ENCODE assay signal across 24 cellular contexts in the genomic region with DNA sequence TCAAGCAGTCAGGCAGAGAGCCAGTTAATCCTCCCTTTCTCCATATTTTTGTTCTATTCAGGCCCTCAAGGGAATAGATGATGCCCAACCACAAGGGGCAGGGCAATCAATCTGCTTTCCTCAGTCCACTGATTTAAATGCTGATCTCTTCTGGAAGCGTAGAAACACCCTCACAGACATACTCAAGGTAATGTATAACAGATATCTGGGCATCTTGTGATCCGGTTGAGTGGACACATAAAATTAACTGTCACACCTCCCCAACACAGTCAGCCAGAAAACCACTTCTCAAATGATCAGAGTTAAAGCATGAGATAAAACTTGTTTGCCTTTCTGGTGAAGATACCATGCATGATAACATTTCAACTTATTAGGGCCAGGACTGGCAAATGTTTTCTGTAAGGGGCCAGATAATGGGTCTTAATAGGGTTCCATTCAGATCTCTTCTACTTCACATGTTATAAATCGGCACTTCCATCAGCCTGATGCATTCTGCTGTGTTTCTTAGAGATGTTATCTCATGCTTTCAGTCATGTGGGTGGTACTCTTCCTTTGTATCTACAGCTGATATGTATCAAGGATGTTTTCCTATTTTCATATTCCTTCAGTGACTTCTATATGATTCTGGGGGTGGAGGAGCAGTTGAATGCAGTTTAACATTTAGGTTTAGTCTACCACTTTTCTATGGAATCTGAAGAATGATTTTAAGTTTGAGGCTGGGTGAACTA. TPM values are rescaled to one million over a fixed set of nuclear protein-coding genes. Genes with fewer than 3 reads are reported as not detected.
DNase-seq lines count a peak whose midpoint lies in the region; ATAC-seq, FAIRE-seq and TF ChIP-seq lines count a peak whose summit lies in the region.
"Had no signal": no experiment of that assay in that cellular context is flagged by ENCODE, and none has a peak within 500 bp of the region (broad histone marks: within the 10 kb centered on the region; RNA-seq: fewer than 3 reads in every experiment).

No MANE protein-coding gene starts in this region.

- peaks cover 18% of the 10 kb centered on the region for H3K4me1 Mint-ChIP-seq in nephron progenitor cell
- H3K4me1 Mint-ChIP-seq: IgD-negative memory B cell; naive thymus-derived CD4-positive, alpha-beta T cell; stimulated activated naive B cell treated with anti-CD40 and anti-IgM and Interleukin-4, amounts not matched to agents 10 μg/mL and 1 μg/mL and 100 μg/mL, for 72 hours had no signal

- H2BK120ac ChIP-seq in H1 (replicated peaks; ENCODE audit: low read depth, low read length): no peak overlapping the region

- H3K36me3 Mint-ChIP-seq in nephron progenitor cell (ENCODE audit: low read depth): peaks cover 6% of the 10 kb centered on the region
- H3K36me3 Mint-ChIP-seq: IgD-negative memory B cell; naive thymus-derived CD4-positive, alpha-beta T cell; stimulated activated naive B cell treated with anti-CD40 and anti-IgM and Interleukin-4, amounts not matched to agents 10 μg/mL and 1 μg/mL and 100 μg/mL, for 72 hours had no signal

- no peak overlapping the region for H4K5ac ChIP-seq in H1 (ENCODE audit: insufficient read length, low read depth, low read length)

- no peak overlapping the region for H3K9ac ChIP-seq in H1 (replicated peaks in 1 of 4; ENCODE audit: extremely low read depth in 1 of 4, low read depth in 3 of 4, low read length in 3 of 4)
- H3K9ac ChIP-seq: parathyroid adenoma had no signal

- H3K4ac ChIP-seq in H1 (replicated peaks; ENCODE audit: insufficient read length, low read depth, low read length): no peak overlapping the region

- no peak overlapping the region for H4K91ac ChIP-seq in H1 (replicated peaks; ENCODE audit: insufficient read length, low read length)

- no peak overlapping the region for H3K14ac ChIP-seq in H1 (ENCODE audit: insufficient read length)

- no peak for TF ChIP-seq POLR2A in H1 (IDR thresholded peaks at IDR 0.05; ENCODE audit: control extremely low read depth in 1 of 2, low read depth in 2 of 2, low read length in 2 of 2)
- no peak for TF ChIP-seq POLR2A in gastroesophageal sphincter (IDR thresholded peaks at IDR 0.05)

- TF ChIP-seq RAD21 in H1 (IDR thresholded peaks at IDR 0.05 in 1 of 2, conservative IDR thresholded peaks at IDR 0.05 in 1 of 2; ENCODE audit: low read depth in 2 of 2, low read length in 2 of 2): no peak

- no peak overlapping the region for H3K4me3 Mint-ChIP-seq in nephron progenitor cell
- H3K4me3 Mint-ChIP-seq: IgD-negative memory B cell; naive thymus-derived CD4-positive, alpha-beta T cell; stimulated activated naive B cell treated with anti-CD40 and anti-IgM and Interleukin-4, amounts not matched to agents 10 μg/mL and 1 μg/mL and 100 μg/mL, for 72 hours; T-helper 1 cell treated with Interleukin-12 subunit alpha and Interleukin-12 subunit beta and Interleukin-4 antibody, amounts not matched to agents 30 μg/mL and 1 μg/mL, for 36 hours had no signal

- no peak overlapping the region for H2BK20ac ChIP-seq in H1 (ENCODE audit: low read length)

- H3K23ac ChIP-seq in H1 (ENCODE audit: insufficient read length): no peak overlapping the region

- 86% methylated on average over 3 of the region's 3 CpGs; no CpG with 5 or more reads in 1 of the 2 experiments for WGBS in H1 (ENCODE audit: extremely low coverage in 1 of 2, insufficient coverage in 1 of 2, insufficient read length in 1 of 2, insufficient replicate concordance in 2 of 2, low coverage in 1 of 2, low lambda C conversion rate in 2 of 2, missing lambda C conversion rate in 1 of 2), 2 experiments
- WGBS in gastroesophageal sphincter (ENCODE audit: low coverage in 1 of 2), 2 donors: 66 to 90% methylated on average over 3 of the region's 3 CpGs

- H3K36me3 ChIP-seq in H1 (ENCODE audit: control insufficient read depth in 2 of 4, insufficient read depth in 4 of 4, low read length in 3 of 4): no peaks in the 10 kb centered on the region
- no peaks in the 10 kb centered on the region for H3K36me3 ChIP-seq in gastroesophageal sphincter
- H3K36me3 ChIP-seq: thoracic aorta had no signal

- peaks cover 17% of the 10 kb centered on the region for H3K9me3 Mint-ChIP-seq in nephron progenitor cell
- H3K9me3 Mint-ChIP-seq: T-helper 1 cell treated with Interleukin-12 subunit alpha and Interleukin-12 subunit beta and Interleukin-4 antibody, amounts not matched to agents 30 μg/mL and 1 μg/mL, for 36 hours had no signal

- H3K79me2 ChIP-seq in H1 (ENCODE audit: control insufficient read depth in 1 of 2, insufficient read depth in 2 of 2, low read length in 2 of 2): no peaks in the 10 kb centered on the region
- H3K79me2 ChIP-seq: parathyroid adenoma had no signal

- no peak overlapping the region for H4K8ac ChIP-seq in H1 (ENCODE audit: extremely low read depth, insufficient read depth, low read length)

- H3K27ac ChIP-seq in H1 (ENCODE audit: low read depth, low read length) (no peak overlapping the region), gastroesophageal sphincter (no peak overlapping the region)
- H3K27ac ChIP-seq: HL-60, parathyroid adenoma, thoracic aorta had no signal

- no peaks in the 10 kb centered on the region for H3K27me3 ChIP-seq in H1 (replicated peaks in 1 of 4; ENCODE audit: control insufficient read depth in 3 of 4, extremely low read depth in 1 of 4, insufficient read depth in 3 of 4, low read length in 3 of 4)
- H3K27me3 ChIP-seq in gastroesophageal sphincter: no peaks in the 10 kb centered on the region

- peaks cover 3% of the 10 kb centered on the region for H3K27me3 Mint-ChIP-seq in nephron progenitor cell (ENCODE audit: low read depth, poor library complexity)
- H3K27me3 Mint-ChIP-seq: IgD-negative memory B cell; stimulated activated naive B cell treated with anti-CD40 and anti-IgM and Interleukin-4, amounts not matched to agents 10 μg/mL and 1 μg/mL and 100 μg/mL, for 72 hours had no signal

- H2AK5ac ChIP-seq in H1 (ENCODE audit: low read depth, low read length): no peak overlapping the region

- H3K4me1 ChIP-seq in H1 (replicated peaks in 1 of 4; ENCODE audit: control insufficient read depth in 3 of 4, insufficient read depth in 4 of 4, low read length in 3 of 4) (no peaks in the 10 kb centered on the region), gastroesophageal sphincter (no peaks in the 10 kb centered on the region)

- H2AFZ ChIP-seq in H1 (ENCODE audit: low read length): no peak overlapping the region
- H2AFZ ChIP-seq: parathyroid adenoma had no signal

- no peak overlapping the region for H2BK5ac ChIP-seq in H1 (ENCODE audit: low read depth, low read length)

- POLR2A ChIA-PET in H1 (lab: Charles Lee; ENCODE audit: partially characterized antibody): no interaction called here

- H4K20me1 ChIP-seq in H1 (replicated peaks in 1 of 2; ENCODE audit: control insufficient read depth in 1 of 2, insufficient read depth in 2 of 2, low read length in 2 of 2): no peaks in the 10 kb centered on the region

- no peak overlapping the region for H3K4me3 ChIP-seq in H1 (ENCODE audit: extremely low read depth in 1 of 4, insufficient read depth in 2 of 4, low read depth in 3 of 4, low read length in 4 of 4)
- no peak overlapping the region for H3K4me3 ChIP-seq in gastroesophageal sphincter
- H3K4me3 ChIP-seq: thoracic aorta had no signal

- H2BK12ac ChIP-seq in H1 (ENCODE audit: low read depth, low read length): no peak overlapping the region

- no peak overlapping the region for H3K56ac ChIP-seq in H1 (replicated peaks; ENCODE audit: insufficient read length, low read depth, low read length)

- DNase-seq in NCI-H187 (lab: John Stamatoyannopoulos, UW) (peak; percentile 22 to 29), H1 (ENCODE audit: low read depth in 1 of 2, low spot score in 2 of 2) (no peak), nephron progenitor cell (no peak), NCI-H748 treated with DMSO at 0.1 percent for 48 hours (lab: John Stamatoyannopoulos, UW) (no peak), OCI-M1 (lab: John Stamatoyannopoulos, UW) (no peak)
- DNase-seq: activated CD4-positive, alpha-beta T cell treated with anti-CD3 and anti-CD28 coated beads, Interleukin-2, amount 50 U/mL, for 48 hours; amygdala; central memory CD4-positive, alpha-beta T cell; erythroblast; hippocampal formation; islet precursor cell; naive thymus-derived CD4-positive, alpha-beta T cell; NCI-H2081; NCI-H510A treated with DMSO at 0.1 percent for 48 hours; SHP77; stimulated activated naive B cell treated with anti-CD40 and anti-IgM and Interleukin-4, amounts not matched to agents 10 μg/mL and 1 μg/mL and 100 μg/mL, for 72 hours had no signal

- peak; percentile 39 for FAIRE-seq in H1 (lab: Jason Lieb, UNC)

- H3K9me3 ChIP-seq in H1 (ENCODE audit: insufficient read depth in 2 of 2, low read depth in 1 of 2, low read length in 1 of 2): peaks cover 0 to 5% of the 10 kb centered on the region in 2 experiments; a peak in 1 of 4 replicates
- no peaks in the 10 kb centered on the region for H3K9me3 ChIP-seq in gastroesophageal sphincter
- H3K9me3 ChIP-seq: thoracic aorta had no signal

- H3K18ac ChIP-seq in H1 (ENCODE audit: extremely low read depth, low read length): no peak overlapping the region

- CTCF ChIA-PET in H1 (lab: Charles Lee; ENCODE audit: partially characterized antibody): no interaction called here

- peak overlapping the region; percentile 53 for H3K27ac Mint-ChIP-seq in nephron progenitor cell
- H3K27ac Mint-ChIP-seq: IgD-negative memory B cell; naive thymus-derived CD4-positive, alpha-beta T cell; stimulated activated naive B cell treated with anti-CD40 and anti-IgM and Interleukin-4, amounts not matched to agents 10 μg/mL and 1 μg/mL and 100 μg/mL, for 72 hours; T-helper 1 cell treated with Interleukin-12 subunit alpha and Interleukin-12 subunit beta and Interleukin-4 antibody, amounts not matched to agents 30 μg/mL and 1 μg/mL, for 36 hours had no signal

- H3K79me1 ChIP-seq in H1 (ENCODE audit: low read depth, low read length): no peaks in the 10 kb centered on the region

- TF ChIP-seq CTCF in H1 (IDR thresholded peaks at IDR 0.05; ENCODE audit: control extremely low read depth in 1 of 3, insufficient read depth in 1 of 3, low read depth in 1 of 3, low read length in 3 of 3): peak in 1 of 3 experiments; percentile 4; a peak in 1 of 4 replicates
- TF ChIP-seq CTCF in nephron progenitor cell (IDR thresholded peaks at IDR 0.05): no peak
- no peak for TF ChIP-seq CTCF in gastroesophageal sphincter (IDR thresholded peaks at IDR 0.05)

- TF ChIP-seq EP300 in H1 (IDR thresholded peaks at IDR 0.05; ENCODE audit: borderline replicate concordance in 1 of 2, low read depth in 2 of 2, low read length in 2 of 2): no peak
- no peak for TF ChIP-seq EP300 in gastroesophageal sphincter (IDR thresholded peaks at IDR 0.05)

- no peak overlapping the region for H3K4me2 ChIP-seq in H1 (ENCODE audit: insufficient read depth in 1 of 2, low read depth in 2 of 2, low read length in 2 of 2)

- no peak overlapping the region for H2BK15ac ChIP-seq in H1 (ENCODE audit: low read length)

- no peaks in the 10 kb centered on the region for H3K23me2 ChIP-seq in H1 (ENCODE audit: low read depth, low read length)

- ATAC-seq in GM18907 (IDR thresholded peaks at IDR 0.05; ENCODE audit: unreplicated experiment): peak; percentile 81
- no peak for ATAC-seq in HG02642 (IDR thresholded peaks at IDR 0.05; ENCODE audit: poor library complexity, unreplicated experiment)
- ATAC-seq in gastroesophageal sphincter: no peak
- ATAC-seq: naive thymus-derived CD4-positive, alpha-beta T cell; stimulated activated naive B cell treated with anti-CD40 and anti-IgM and Interleukin-4, amounts not matched to agents 10 μg/mL and 1 μg/mL and 100 μg/mL, for 72 hours had no signal

RNA-seq across cellular contexts. Expression of a gene that starts 58.9 kb away (rescaled TPM):
- 10.5 and 10.8 TPM in 2 replicates for total RNA-seq in H1 (2021; fragmentation: NEBNext Ultra II Directional; extraction: Animal tissue kit (Norgen Biotek cat#: 25700))
- polyA plus RNA-seq in H1 (2011; rRNA removed): 2.9 and 4.8 TPM in 2 replicates
- polyA plus RNA-seq in H1 (2011; cell fraction: cytosol; rRNA removed): 5.7 TPM
- polyA plus RNA-seq in H1 (2011; cell fraction: nucleus; rRNA removed): 4.1 TPM
- 5.1 to 9.3 TPM (median 6.0 TPM) in 4 replicates for polyA plus RNA-seq in H1 (2012, experiment 1 of 2)
- polyA plus RNA-seq in H1 (2012, experiment 2 of 2): 0.50 TPM
- polyA plus RNA-seq in H1 (2013, experiment 1 of 2): 8.6 TPM
- polyA plus RNA-seq in H1 (2013, experiment 2 of 2): 8.1 TPM
- polyA minus RNA-seq in H1 (2011; rRNA and poly(A)+ RNA removed): 5.8 and 6.4 TPM in 2 replicates
- 6.1 TPM for polyA minus RNA-seq in H1 (2011; cell fraction: cytosol; rRNA and poly(A)+ RNA removed)
- polyA minus RNA-seq in H1 (2011; cell fraction: nucleus; rRNA and poly(A)+ RNA removed): 35.3 TPM
- 10 to 100 TPM; 11.3 to 17.1 (median 12.9) TPM for total RNA-seq in gastroesophageal sphincter
- polyA plus RNA-seq: naive thymus-derived CD4-positive, alpha-beta T cell had no signal

Comparison
In these comparisons a context has a peak if more than half of its experiments do, and no peak if none do; other contexts are left out.
1. DNase-seq: peak in NCI-H187 (2 of 2); none in H1 (0 of 2), nephron progenitor cell (single experiment), NCI-H748 treated with DMSO at 0.1 percent for 48 hours (single experiment) and OCI-M1 (single experiment).